ENCODE assay signal across 20 cellular contexts in the genomic region with DNA sequence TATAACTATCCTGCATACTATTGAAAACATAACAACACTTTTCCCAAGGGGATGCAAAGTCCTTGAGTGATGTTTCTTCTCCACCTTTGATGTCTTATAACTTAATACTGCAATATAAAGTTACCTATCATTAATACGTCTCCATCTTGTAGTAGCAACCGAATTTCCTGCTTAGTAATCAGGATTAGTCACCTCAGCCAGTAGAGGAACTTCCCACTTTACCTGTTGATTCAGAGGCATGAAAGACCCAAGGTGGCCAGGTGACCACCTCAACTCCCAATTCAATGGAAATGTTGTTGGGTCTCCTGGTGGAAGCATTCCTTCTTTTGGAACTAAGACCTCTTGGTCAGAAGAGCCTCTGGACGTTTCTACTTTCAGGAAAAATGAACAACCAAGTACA. TPM values are rescaled to one million over a fixed set of nuclear protein-coding genes. Genes with fewer than 3 reads are reported as not detected.
DNase-seq lines count a peak whose midpoint lies in the region; ATAC-seq and TF ChIP-seq lines count a peak whose summit lies in the region.
"Had no signal": no experiment of that assay in that cellular context is flagged by ENCODE, and none has a peak within 500 bp of the region (broad histone marks: within the 10 kb centered on the region; RNA-seq: fewer than 3 reads in every experiment).

No MANE protein-coding gene starts in this region.

- in situ Hi-C loops in HAP-1 (cut with MboI; ENCODE audit: low sequenced_read_pairs), result no loop called here

- H3K27me3 ChIP-seq in PC-3 (ENCODE audit: low read length), result no peaks in the 10 kb centered on the region
- no peaks in the 10 kb centered on the region for H3K27me3 ChIP-seq in Peyer's patch
- no peaks in the 10 kb centered on the region for H3K27me3 ChIP-seq in HAP-1 (ENCODE audit: low read depth)
- H3K27me3 ChIP-seq: BE2C had no signal

- H3K4me3 ChIP-seq in PC-3 (ENCODE audit: low read length) (no peak overlapping the region), epithelial cell of esophagus (ENCODE audit: low read length) (no peak overlapping the region), Peyer's patch (no peak overlapping the region), HAP-1 (no peak overlapping the region)
- H3K4me3 ChIP-seq: GM12878 had no signal

- H3K9me3 ChIP-seq in PC-3 (ENCODE audit: low read length), result no peaks in the 10 kb centered on the region
- no peaks in the 10 kb centered on the region for H3K9me3 ChIP-seq in Peyer's patch
- 0 out of 2 replicates have a peak, but pooled peaks cover 5% of the 10 kb centered on the region for H3K9me3 ChIP-seq in HAP-1
- H3K9me3 ChIP-seq: BE2C had no signal

- CTCF ChIA-PET in PC-3 (lab: Charles Lee), result no interaction called here

- intact Hi-C loops in PC-3 (cut with micrococcal nuclease), result no loop called here

- H4K20me1 ChIP-seq in PC-3 (ENCODE audit: low read length), result no peaks in the 10 kb centered on the region

- H3F3A ChIP-seq in PC-3 (ENCODE audit: low read length, unreplicated experiment), result no peaks in the 10 kb centered on the region

- ATAC-seq in PC-3, result no peak
- ATAC-seq: GM12878 had no signal

- no peak overlapping the region for H3K27ac ChIP-seq in PC-3 (ENCODE audit: low read length)
- H3K27ac ChIP-seq in Peyer's patch, result no peak overlapping the region

- H3K4me1 ChIP-seq in PC-3 (ENCODE audit: insufficient read depth, low read length) (peaks cover 10% of the 10 kb centered on the region), Peyer's patch (peaks cover 0 to 12% (median 2%) of the 10 kb centered on the region in 4 donors), HAP-1 (peaks cover 1% of the 10 kb centered on the region)
- H3K4me1 ChIP-seq: BE2C had no signal

- no peak overlapping the region for H3K9ac ChIP-seq in PC-3 (ENCODE audit: low read length)

- H3K36me3 ChIP-seq in PC-3 (ENCODE audit: low read depth, low read length) (no peaks in the 10 kb centered on the region), Peyer's patch (no peaks in the 10 kb centered on the region), HAP-1 (replicated peaks) (no peaks in the 10 kb centered on the region)
- H3K36me3 ChIP-seq: BE2C had no signal

- DNase-seq in PC-3, result peak; percentile 38
- peak; percentile 75 for DNase-seq in epithelial cell of esophagus (ENCODE audit: low read depth)
- DNase-seq in kidney tubule cell (ENCODE audit: low spot score), result peak; percentile 47
- no peak for DNase-seq in Peyer's patch
- no peak for DNase-seq in nucleus accumbens (lab: John Stamatoyannopoulos, UW)
- DNase-seq in NCI-H1105 treated with DMSO at 0.1 percent for 48 hours (lab: John Stamatoyannopoulos, UW), result no peak
- DNase-seq in HAP-1 (ENCODE audit: low spot score in 2 of 2), result no peak
- DNase-seq: ACHN; BE2C; C1 segment of cervical spinal cord; CD4-positive, CD25-positive, alpha-beta regulatory T cell; CD8-positive, alpha-beta memory T cell; COR-L47; DMS 273 treated with DMSO at 0.1 percent for 48 hours; DMS53; DND-41; EL; GOT3; H7 had no signal

- TF ChIP-seq POLR2A in Peyer's patch (IDR thresholded peaks at IDR 0.05), result no peak

- POLR2A ChIA-PET in PC-3 (lab: Charles Lee; ENCODE audit: unreplicated experiment), result no interaction called here

- no peaks in the 10 kb centered on the region for H3K9me2 ChIP-seq in PC-3 (replicated peaks; ENCODE audit: low read length)

- TF ChIP-seq CTCF in PC-3 (conservative IDR thresholded peaks at IDR 0.05; ENCODE audit: low read depth, low read length) (no peak), epithelial cell of esophagus (IDR thresholded peaks at IDR 0.05; ENCODE audit: insufficient read depth, low read depth, low read length, missing control alignments) (no peak), Peyer's patch (IDR thresholded peaks at IDR 0.05) (no peak)

- H3K79me2 ChIP-seq in PC-3 (ENCODE audit: low read length), result peaks cover 16% of the 10 kb centered on the region

- no peak overlapping the region for H3K4me2 ChIP-seq in PC-3 (ENCODE audit: low read length)

- no TSS peak for BruUV-seq in PC-3 (replicated peaks; lab: Mats Ljungman, UMichigan)

- H2AFZ ChIP-seq in PC-3 (ENCODE audit: low read length), result no peak overlapping the region

RNA-seq across cellular contexts. Expression of gene TMCC1, which starts 3.5 kb away (rescaled TPM):
- total RNA-seq in PC-3 (2014; rRNA removed), result 6.2 and 8.5 TPM in 2 replicates
- 10 to 100 TPM; 12.9 to 33.1 (median 23.7) TPM for total RNA-seq in Peyer's patch

Comparison
In these comparisons a context has a peak if more than half of its experiments do, and no peak if none do; other contexts are left out.
1. DNase-seq: peak in PC-3 (single experiment), epithelial cell of esophagus (single experiment) and kidney tubule cell (single experiment); none in Peyer's patch (0 of 3), nucleus accumbens (0 of 56), NCI-H1105 treated with DMSO at 0.1 percent for 48 hours (single experiment) and HAP-1 (0 of 2).